ENCODE assay signal across 14 cellular contexts in genomic region chr7:139598642-139599041, GRCh38.
A peak's percentile ranks its signal among the peaks of the same experiment; 100 is the strongest.
DNase-seq lines count a peak whose midpoint lies in the region; ATAC-seq and TF ChIP-seq lines count a peak whose summit lies in the region.
"Had no signal": no experiment of that assay in that cellular context is flagged by ENCODE, and none has a peak within 500 bp of the region (broad histone marks: within the 10 kb centered on the region; RNA-seq: fewer than 3 reads in every experiment).

No MANE protein-coding gene starts in this region.

- peak overlapping the region; percentile 75 for H3K27ac Mint-ChIP-seq in type B pancreatic cell
- no peak overlapping the region for H3K27ac Mint-ChIP-seq in osteocyte (ENCODE audit: unreplicated experiment)
- no peak overlapping the region for H3K27ac Mint-ChIP-seq in endodermal cell
- H3K27ac Mint-ChIP-seq: activated CD4-positive, alpha-beta T cell treated with anti-CD3 and anti-CD28 coated beads, Interleukin-2, amount 10 ng/mL, durations not matched to agents 24 days and 14 days; naive B cell had no signal

- no peaks in the 10 kb centered on the region for H3F3A ChIP-seq in PC-3 (ENCODE audit: low read length, unreplicated experiment)

- in situ Hi-C loops in GM13977 (cut with MboI; ENCODE audit: low pct_unique_long_range_greater_than_20kb, low sequenced_read_pairs, unreplicated experiment): no loop called here

- peaks cover 10 to 100% (median 57%) of the 10 kb centered on the region in 9 donors for H3K36me3 ChIP-seq in heart right ventricle
- H3K36me3 ChIP-seq in PC-3 (ENCODE audit: low read depth, low read length): peaks cover 81% of the 10 kb centered on the region
- H3K36me3 ChIP-seq in hepatocyte (replicated peaks; ENCODE audit: insufficient read depth, low read depth): no peaks in the 10 kb centered on the region
- peaks cover 96% of the 10 kb centered on the region for H3K36me3 ChIP-seq in endodermal cell (ENCODE audit: control insufficient read depth, insufficient read depth, low read length)

- H3K9me3 Mint-ChIP-seq in type B pancreatic cell (no peaks in the 10 kb centered on the region), osteocyte (ENCODE audit: unreplicated experiment) (no peaks in the 10 kb centered on the region), endodermal cell (no peaks in the 10 kb centered on the region)
- H3K9me3 Mint-ChIP-seq: activated CD4-positive, alpha-beta T cell treated with anti-CD3 and anti-CD28 coated beads, Interleukin-2, amount 10 ng/mL, durations not matched to agents 24 days and 14 days; naive B cell had no signal

- H4K20me1 ChIP-seq in PC-3 (ENCODE audit: low read length) (no peaks in the 10 kb centered on the region), hepatocyte (ENCODE audit: insufficient read depth, poor library complexity, severe bottlenecking) (no peaks in the 10 kb centered on the region)

- 31 to 40% methylated on average over 1 of the region's 1 CpG for WGBS in heart right ventricle, 2 donors
- WGBS in hepatocyte (ENCODE audit: low lambda C conversion rate, missing lambda C conversion rate): 88% methylated on average over 1 of the region's 1 CpG
- WGBS in endodermal cell (ENCODE audit: insufficient coverage in 1 of 2, insufficient read length in 1 of 2), 2 experiments: 87 to 88% methylated on average over 1 of the region's 1 CpG

- H3K36me3 Mint-ChIP-seq in type B pancreatic cell: peaks cover 34% of the 10 kb centered on the region
- H3K36me3 Mint-ChIP-seq in osteocyte (ENCODE audit: unreplicated experiment): peaks cover 43% of the 10 kb centered on the region
- H3K36me3 Mint-ChIP-seq in endodermal cell (ENCODE audit: low read depth): peaks cover 61% of the 10 kb centered on the region

- BruUV-seq in PC-3 (replicated peaks; lab: Mats Ljungman, UMichigan): no TSS peak

- H3K79me2 ChIP-seq in PC-3 (ENCODE audit: low read length) (no peaks in the 10 kb centered on the region), hepatocyte (no peaks in the 10 kb centered on the region)

- intact Hi-C loops in heart right ventricle (cut with DNase I): loop anchor here in 1 of 10 donors (10.0 kb wide), 1 partner anchor 94 kb away; no protein-coding TSS in a partner anchor
- intact Hi-C loops in cardiac septum (cut with DNase I): no loop called here
- intact Hi-C loops in PC-3 (cut with micrococcal nuclease): no loop called here

- H2AFZ ChIP-seq in PC-3 (ENCODE audit: low read length) (no peak overlapping the region), hepatocyte (no peak overlapping the region)

- H3K9me2 ChIP-seq in PC-3 (replicated peaks; ENCODE audit: low read length) (no peaks in the 10 kb centered on the region), hepatocyte (replicated peaks; ENCODE audit: insufficient read depth) (no peaks in the 10 kb centered on the region)

- peaks cover 3% of the 10 kb centered on the region for H3K4me1 Mint-ChIP-seq in type B pancreatic cell (ENCODE audit: unreplicated experiment)
- H3K4me1 Mint-ChIP-seq in osteocyte (ENCODE audit: unreplicated experiment): peaks cover 3% of the 10 kb centered on the region
- no peaks in the 10 kb centered on the region for H3K4me1 Mint-ChIP-seq in endodermal cell
- H3K4me1 Mint-ChIP-seq: activated CD4-positive, alpha-beta T cell treated with anti-CD3 and anti-CD28 coated beads, Interleukin-2, amount 10 ng/mL, durations not matched to agents 24 days and 14 days; naive B cell had no signal

- H3K27me3 Mint-ChIP-seq in type B pancreatic cell (no peaks in the 10 kb centered on the region), osteocyte (ENCODE audit: unreplicated experiment) (no peaks in the 10 kb centered on the region), endodermal cell (ENCODE audit: insufficient read depth) (no peaks in the 10 kb centered on the region)
- H3K27me3 Mint-ChIP-seq: activated CD4-positive, alpha-beta T cell treated with anti-CD3 and anti-CD28 coated beads, Interleukin-2, amount 10 ng/mL, durations not matched to agents 24 days and 14 days; naive B cell had no signal

- peaks cover 0 to 16% (median 0%) of the 10 kb centered on the region in 9 donors for H3K4me1 ChIP-seq in heart right ventricle
- 0 out of 2 replicates have a peak, but pooled peaks cover 7% of the 10 kb centered on the region for H3K4me1 ChIP-seq in PC-3 (ENCODE audit: insufficient read depth, low read length)
- no peaks in the 10 kb centered on the region for H3K4me1 ChIP-seq in hepatocyte (ENCODE audit: insufficient read depth)
- no peaks in the 10 kb centered on the region for H3K4me1 ChIP-seq in endodermal cell (ENCODE audit: control insufficient read depth, insufficient read depth, low read length)

- H3K4me2 ChIP-seq in PC-3 (ENCODE audit: low read length) (no peak overlapping the region), hepatocyte (no peak overlapping the region)

- H3K9ac ChIP-seq in PC-3 (ENCODE audit: low read length) (no peak overlapping the region), endodermal cell (ENCODE audit: extremely low read depth, low read length, poor library complexity, severe bottlenecking) (no peak overlapping the region)

- peak overlapping the region; percentile 36 for H3K4me3 Mint-ChIP-seq in type B pancreatic cell
- no peak overlapping the region for H3K4me3 Mint-ChIP-seq in osteocyte (ENCODE audit: unreplicated experiment)
- H3K4me3 Mint-ChIP-seq in endodermal cell: no peak overlapping the region
- H3K4me3 Mint-ChIP-seq: activated CD4-positive, alpha-beta T cell treated with anti-CD3 and anti-CD28 coated beads, Interleukin-2, amount 10 ng/mL, durations not matched to agents 24 days and 14 days; naive B cell had no signal

- POLR2A ChIA-PET in PC-3 (lab: Charles Lee; ENCODE audit: unreplicated experiment): no interaction called here

- TF ChIP-seq CTCF in heart right ventricle (IDR thresholded peaks at IDR 0.05): no peak
- no peak for TF ChIP-seq CTCF in PC-3 (conservative IDR thresholded peaks at IDR 0.05; ENCODE audit: low read depth, low read length)
- TF ChIP-seq CTCF in hepatocyte (IDR thresholded peaks at IDR 0.05; ENCODE audit: poor library complexity): no peak
- no peak for TF ChIP-seq CTCF in type B pancreatic cell (conservative IDR thresholded peaks at IDR 0.05)
- TF ChIP-seq CTCF in GM13977 (IDR thresholded peaks at IDR 0.05; ENCODE audit: extremely low read depth, insufficient read depth, missing control alignments): no peak
- no peak for TF ChIP-seq CTCF in osteocyte (IDR thresholded peaks at IDR 0.05)
- no peak for TF ChIP-seq CTCF in endodermal cell (conservative IDR thresholded peaks at IDR 0.05)

- H3K27me3 ChIP-seq in heart right ventricle (no peaks in the 10 kb centered on the region), PC-3 (ENCODE audit: low read length) (no peaks in the 10 kb centered on the region), hepatocyte (no peaks in the 10 kb centered on the region), endodermal cell (ENCODE audit: control insufficient read depth, insufficient read depth, low read length, poor library complexity, severe bottlenecking) (no peaks in the 10 kb centered on the region)

- H3K27ac ChIP-seq in heart right ventricle (peak overlapping the region in 1 of 10 donors; percentile 26), PC-3 (ENCODE audit: low read length) (no peak overlapping the region), hepatocyte (no peak overlapping the region), endodermal cell (ENCODE audit: low read depth, low read length) (no peak overlapping the region)
- H3K27ac ChIP-seq: epithelial cell of prostate had no signal

- CTCF ChIA-PET in PC-3 (lab: Charles Lee): interaction anchor here (0.6 to 0.9 kb wide), 2 partner anchors 20 to 168 kb away, joined by 4 to 5 read pairs; no protein-coding TSS in a partner anchor

- ATAC-seq in heart right ventricle: peak; percentile 34 to 82 (median 70)
- peak; percentile 52 for ATAC-seq in PC-3

- H3K4me3 ChIP-seq in heart right ventricle (no peak overlapping the region), PC-3 (ENCODE audit: low read length) (no peak overlapping the region), hepatocyte (no peak overlapping the region), endodermal cell (ENCODE audit: low read length) (no peak overlapping the region)

- H3K9me3 ChIP-seq in heart right ventricle (no peaks in the 10 kb centered on the region), PC-3 (ENCODE audit: low read length) (no peaks in the 10 kb centered on the region), hepatocyte (ENCODE audit: low read depth) (no peaks in the 10 kb centered on the region), endodermal cell (ENCODE audit: control insufficient read depth, low read length) (no peaks in the 10 kb centered on the region)

- DNase-seq in heart right ventricle: peak in 1 of 2 donors; percentile 21
- DNase-seq in cardiac septum (ENCODE audit: low spot score): no peak
- peak; percentile 50 for DNase-seq in PC-3
- DNase-seq in hepatocyte (ENCODE audit: low spot score): peak; percentile 23
- no peak for DNase-seq in type B pancreatic cell (ENCODE audit: extremely low spot score, unreplicated experiment)
- DNase-seq in GM13977 (ENCODE audit: low spot score): no peak
- no peak for DNase-seq in osteocyte (ENCODE audit: extremely low spot score, unreplicated experiment)
- no peak for DNase-seq in endodermal cell
- DNase-seq: activated CD4-positive, alpha-beta T cell treated with anti-CD3 and anti-CD28 coated beads, Interleukin-2, amount 10 ng/mL, durations not matched to agents 24 days and 14 days; activated effector memory CD4-positive, alpha-beta T cell treated with Interleukin-2 at 50 U/mL for 16 hours; naive B cell; stimulated activated CD4-positive, alpha-beta T cell treated with anti-CD3 and anti-CD28 coated beads, Interleukin-12 subunit alpha, Interleukin-12 subunit beta, amount 100 ng/mL, for 4 hours; SW 1271 had no signal

Comparison
In these comparisons a context has a peak if more than half of its experiments do, and no peak if none do; other contexts are left out.
1. DNase-seq: peak in PC-3 (single experiment) and hepatocyte (single experiment); none in cardiac septum (single experiment), type B pancreatic cell (single experiment), GM13977 (single experiment), osteocyte (single experiment) and endodermal cell (single experiment).